Comparison of ENCODE assay signal across 9 cellular contexts in genomic region chr16:85370881-85371651, GRCh38.
DNase-seq lines count a peak whose midpoint lies in the region; ATAC-seq, FAIRE-seq and TF ChIP-seq lines count a peak whose summit lies in the region.
"Had no signal": no experiment of that assay in that cellular context is flagged by ENCODE, and none has a peak within 500 bp of the region (broad histone marks: within the 10 kb centered on the region; RNA-seq: fewer than 3 reads in every experiment).

No MANE protein-coding gene starts in this region.

- 11 to 57% (median 45%) methylated on average over 23 to 28 of the region's 28 CpGs for WGBS in small intestine, 3 donors

- H3K4me3 ChIP-seq in right atrium auricular region: peak overlapping the region in 1 of 2 donors; percentile 32
- H3K4me3 ChIP-seq in small intestine (ENCODE audit: low read depth in 1 of 2, low read length in 2 of 2): no peak overlapping the region

- no peak for ATAC-seq in HG03280 (IDR thresholded peaks at IDR 0.05; ENCODE audit: unreplicated experiment)

- no peak for TF ChIP-seq CTCF in right atrium auricular region (IDR thresholded peaks at IDR 0.05)

- H3K36me3 ChIP-seq in right atrium auricular region (no peaks in the 10 kb centered on the region), small intestine (ENCODE audit: control insufficient read depth in 2 of 2, insufficient read depth in 2 of 2, low read length in 2 of 2) (no peaks in the 10 kb centered on the region)

- no peaks in the 10 kb centered on the region for H3K9me3 ChIP-seq in right atrium auricular region
- no peaks in the 10 kb centered on the region for H3K9me3 ChIP-seq in small intestine (ENCODE audit: control insufficient read depth, low read depth)

- FAIRE-seq in small intestine (lab: Jason Lieb, UNC): no peak

- peak; percentile 50 for DNase-seq in EH (ENCODE audit: low read depth)
- DNase-seq in UCSD-AML1 (lab: John Stamatoyannopoulos, UW; ENCODE audit: unreplicated experiment): peak; percentile 79
- peak; percentile 68 for DNase-seq in right atrium auricular region (ENCODE audit: low spot score)
- DNase-seq in small intestine: peak; percentile 76
- DNase-seq in NCI-H345 (lab: John Stamatoyannopoulos, UW): no peak
- no peak for DNase-seq in germinal center (ENCODE audit: low spot score)
- DNase-seq in NCI-H2107 (lab: John Stamatoyannopoulos, UW): no peak
- DNase-seq: stimulated activated naive CD4-positive, alpha-beta T cell had no signal

- H3K4me1 ChIP-seq in right atrium auricular region (peaks cover 0 to 52% of the 10 kb centered on the region in 2 donors), small intestine (ENCODE audit: control insufficient read depth in 2 of 2, insufficient read depth in 1 of 2, low read depth in 1 of 2, low read length in 1 of 2) (no peaks in the 10 kb centered on the region)

- no peaks in the 10 kb centered on the region for H3K27me3 ChIP-seq in right atrium auricular region
- H3K27me3 ChIP-seq in small intestine (ENCODE audit: control insufficient read depth in 2 of 2, insufficient read depth in 2 of 2, low read length in 2 of 2): no peaks in the 10 kb centered on the region

- H3K27ac ChIP-seq in right atrium auricular region: peak overlapping the region; percentile 76 to 78
- H3K27ac ChIP-seq in small intestine (ENCODE audit: low read depth in 1 of 2, low read length in 1 of 2): no peak overlapping the region

Comparison
In these comparisons a context has a peak if more than half of its experiments do, and no peak if none do; other contexts are left out.
1. DNase-seq: peak in EH (single experiment), UCSD-AML1 (single experiment), right atrium auricular region (single experiment) and small intestine (single experiment); none in NCI-H345 (single experiment), germinal center (single experiment) and NCI-H2107 (single experiment).
2. H3K27ac ChIP-seq: peak in right atrium auricular region (2 of 2); none in small intestine (0 of 2).